9 cellular contexts compared by ENCODE assay signal in the genomic region with DNA sequence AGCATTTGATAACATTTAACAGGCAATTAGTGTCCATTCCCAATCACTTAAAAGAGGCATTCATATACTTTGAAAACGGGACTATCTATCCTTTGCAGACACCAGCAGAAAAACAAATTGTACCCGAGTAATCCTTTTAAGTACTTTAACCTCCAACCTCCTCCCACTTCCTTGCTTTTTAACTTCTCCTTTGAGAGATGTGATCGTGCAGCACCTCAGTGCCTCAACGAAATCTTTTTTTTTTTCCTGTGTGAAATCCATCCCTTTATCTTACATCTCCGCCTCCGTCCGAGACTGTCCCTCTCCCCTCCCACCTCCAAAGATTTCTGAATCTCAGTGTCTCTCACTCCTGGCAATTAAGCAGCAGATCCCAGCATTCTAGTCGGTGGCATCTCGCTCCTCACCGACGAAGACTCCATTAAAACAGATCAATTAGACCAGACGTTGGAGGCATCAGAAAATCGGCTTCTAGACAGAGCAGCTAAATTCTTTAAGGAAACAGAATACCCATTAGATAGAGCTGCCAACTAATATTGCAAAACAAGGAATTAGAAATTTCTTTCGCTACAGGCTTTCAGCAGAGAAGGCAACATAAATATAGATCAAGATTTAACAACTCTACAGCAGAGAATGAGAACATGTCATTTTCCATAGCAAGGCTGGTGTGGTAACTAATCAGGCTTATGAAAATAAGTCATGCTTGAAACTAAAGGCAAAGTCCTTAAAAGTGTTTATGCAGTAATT. TPM values are rescaled to one million over a fixed set of nuclear protein-coding genes. Genes with fewer than 3 reads are reported as not detected.
DNase-seq lines count a peak whose midpoint lies in the region; ATAC-seq and TF ChIP-seq lines count a peak whose summit lies in the region.
"Had no signal": no experiment of that assay in that cellular context is flagged by ENCODE, and none has a peak within 500 bp of the region (broad histone marks: within the 10 kb centered on the region; RNA-seq: fewer than 3 reads in every experiment).

No MANE protein-coding gene starts in this region.

- ATAC-seq in right cardiac atrium (no peak), heart right ventricle (no peak), GM18505 (IDR thresholded peaks at IDR 0.05; ENCODE audit: unreplicated experiment) (no peak)
- no peak for ATAC-seq in activated T-helper 17 cell treated with anti-CD3 and anti-CD28 coated beads, Interleukin-2, amount 50 U/mL, for 72 hours (replicated peaks)

- H3K9me3 ChIP-seq in right cardiac atrium (ENCODE audit: control insufficient read depth, low read length) = no peaks in the 10 kb centered on the region
- no peaks in the 10 kb centered on the region for H3K9me3 ChIP-seq in heart right ventricle
- H3K9me3 ChIP-seq in effector memory CD4-positive, alpha-beta T cell (ENCODE audit: control insufficient read depth, low read length) = no peaks in the 10 kb centered on the region

- DNase-seq in right cardiac atrium (no peak), heart right ventricle (no peak), inferior parietal cortex (ENCODE audit: extremely low spot score) (peak; percentile 65), SW 1271 (lab: John Stamatoyannopoulos, UW) (no peak), T-helper 9 cell (no peak)
- no peak for DNase-seq in effector memory CD4-positive, alpha-beta T cell

- TF ChIP-seq CTCF in heart right ventricle (IDR thresholded peaks at IDR 0.05) = no peak

- H3K27ac ChIP-seq in right cardiac atrium (ENCODE audit: low read length) (no peak overlapping the region), heart right ventricle (no peak overlapping the region)
- no peak overlapping the region for H3K27ac ChIP-seq in effector memory CD4-positive, alpha-beta T cell (ENCODE audit: insufficient read depth, low read length, poor library complexity, severe bottlenecking)
- H3K27ac ChIP-seq: epithelial cell of prostate had no signal

- TF ChIP-seq POLR2A in GM18505 (IDR thresholded peaks at IDR 0.05; ENCODE audit: borderline replicate concordance, extremely low read depth, insufficient read depth, insufficient read length) = no peak

- H3K9me3 Mint-ChIP-seq in activated T-helper 17 cell treated with anti-CD3 and anti-CD28 coated beads, Interleukin-2, amount 50 U/mL, for 72 hours = no peaks in the 10 kb centered on the region

- H3K4me1 ChIP-seq in right cardiac atrium (ENCODE audit: control insufficient read depth, insufficient read depth, low read length) (peaks cover 10% of the 10 kb centered on the region), heart right ventricle (peaks cover 8 to 37% (median 29%) of the 10 kb centered on the region in 9 donors)
- H3K4me1 ChIP-seq in effector memory CD4-positive, alpha-beta T cell (ENCODE audit: control insufficient read depth, insufficient read depth, low read length, poor library complexity, severe bottlenecking) = peaks cover 22% of the 10 kb centered on the region

- no peaks in the 10 kb centered on the region for H3K36me3 Mint-ChIP-seq in activated T-helper 17 cell treated with anti-CD3 and anti-CD28 coated beads, Interleukin-2, amount 50 U/mL, for 72 hours (ENCODE audit: low read depth)

- intact Hi-C loops in right cardiac atrium (cut with DNase I) (no loop called here), heart right ventricle (cut with DNase I) (loop anchor here in 1 of 10 donors (10.0 kb wide), 1 partner anchor 88 kb away; no protein-coding TSS in a partner anchor)

- no peak overlapping the region for H3K27ac Mint-ChIP-seq in activated T-helper 17 cell treated with anti-CD3 and anti-CD28 coated beads, Interleukin-2, amount 50 U/mL, for 72 hours

- WGBS in right cardiac atrium = 9% methylated on average over 14 of the region's 14 CpGs
- WGBS in heart right ventricle, 2 donors = 8 to 12% methylated on average over 14 of the region's 14 CpGs

- H3K4me1 Mint-ChIP-seq in activated T-helper 17 cell treated with anti-CD3 and anti-CD28 coated beads, Interleukin-2, amount 50 U/mL, for 72 hours = peaks cover 16% of the 10 kb centered on the region

- peaks cover 56% of the 10 kb centered on the region for H3K27me3 Mint-ChIP-seq in activated T-helper 17 cell treated with anti-CD3 and anti-CD28 coated beads, Interleukin-2, amount 50 U/mL, for 72 hours

- H3K4me3 Mint-ChIP-seq in activated T-helper 17 cell treated with anti-CD3 and anti-CD28 coated beads, Interleukin-2, amount 50 U/mL, for 72 hours = peak overlapping the region; percentile 72

- no peaks in the 10 kb centered on the region for H3K36me3 ChIP-seq in heart right ventricle
- no peaks in the 10 kb centered on the region for H3K36me3 ChIP-seq in effector memory CD4-positive, alpha-beta T cell (ENCODE audit: control insufficient read depth, insufficient read depth, low read length)

- H3K27me3 ChIP-seq in right cardiac atrium (ENCODE audit: control insufficient read depth, insufficient read depth) (no peaks in the 10 kb centered on the region), heart right ventricle (peaks cover 24 to 100% (median 97%) of the 10 kb centered on the region in 7 donors)
- peaks cover 47% of the 10 kb centered on the region for H3K27me3 ChIP-seq in effector memory CD4-positive, alpha-beta T cell (replicated peaks; ENCODE audit: control insufficient read depth, insufficient read depth, low read length, poor library complexity, severe bottlenecking)

- H3K4me3 ChIP-seq in right cardiac atrium (ENCODE audit: low read length) (peak overlapping the region; percentile 64), heart right ventricle (peak overlapping the region in 5 of 10 donors; percentile 47 to 60 (median 52))
- H3K4me3 ChIP-seq in effector memory CD4-positive, alpha-beta T cell (ENCODE audit: insufficient read depth, low read depth, low read length, poor library complexity, severe bottlenecking) = no peak overlapping the region

RNA-seq across cellular contexts. Expression of gene TMEFF2, which starts 1.9 kb away (rescaled TPM):
- total RNA-seq in right cardiac atrium (1 to 10 TPM in 3 of 4 donors, under 1 TPM in 1; 0.14 to 3.3 (median 1.6) TPM), heart right ventricle (under 1 TPM in 3 of 10 donors, not detected in 7; 0.09 to 0.41 (median 0.17) TPM)
- polyA plus RNA-seq in right cardiac atrium (0.79 TPM), heart right ventricle (under 1 TPM in 1 of 2 donors, not detected in 1; 0.16 TPM)
- total RNA-seq in activated T-helper 17 cell treated with anti-CD3 and anti-CD28 coated beads, Interleukin-2, amount 50 U/mL, for 72 hours = not detected
